In genomic region chr14:92512807-92513203, GRCh38 we compare ENCODE assay signal across 10 cellular contexts. TPM values are rescaled to one million over a fixed set of nuclear protein-coding genes. Genes with fewer than 3 reads are reported as not detected.
DNase-seq lines count a peak whose midpoint lies in the region; ATAC-seq and TF ChIP-seq lines count a peak whose summit lies in the region.
"Had no signal": no experiment of that assay in that cellular context is flagged by ENCODE, and none has a peak within 500 bp of the region (broad histone marks: within the 10 kb centered on the region; RNA-seq: fewer than 3 reads in every experiment).

No MANE protein-coding gene starts in this region.

- no peak for TF ChIP-seq CTCF in AG04450 (IDR thresholded peaks at IDR 0.05; ENCODE audit: low read depth, low read length)
- TF ChIP-seq CTCF in dorsolateral prefrontal cortex (IDR thresholded peaks at IDR 0.05 in 54 of 56, conservative IDR thresholded peaks at IDR 0.05 in 2 of 56; ENCODE audit: low read depth in 1 of 56, partially characterized antibody in 56 of 56): no peak

- ATAC-seq in naive thymus-derived CD8-positive, alpha-beta T cell: no peak

- H3K9ac ChIP-seq in HUES6 (ENCODE audit: low read length) (no peak overlapping the region), Karpas-422 (ENCODE audit: low read length) (no peak overlapping the region)

- no peaks in the 10 kb centered on the region for H3K36me3 Mint-ChIP-seq in naive thymus-derived CD8-positive, alpha-beta T cell

- H3K4me3 ChIP-seq in AG04450 (ENCODE audit: low read depth, low read length) (peak overlapping the region; percentile 77), HUES6 (ENCODE audit: low read depth, low read length) (peak overlapping the region; percentile 82), dorsolateral prefrontal cortex (peak overlapping the region in 47 of 59 donors; percentile 26 to 73 (median 60)), Karpas-422 (ENCODE audit: low read length) (no peak overlapping the region)

- CTCF ChIA-PET in AG04450 (lab: Charles Lee): no interaction called here

- peak overlapping the region; percentile 59 to 87 (median 77) for H3K4me3 Mint-ChIP-seq in naive thymus-derived CD8-positive, alpha-beta T cell

- peaks cover 9% of the 10 kb centered on the region for H3K4me1 ChIP-seq in HUES6 (ENCODE audit: control insufficient read depth, insufficient read depth, low read length)
- no peaks in the 10 kb centered on the region for H3K4me1 ChIP-seq in Karpas-422 (ENCODE audit: low read length)

- H3K27me3 ChIP-seq in AG04450 (ENCODE audit: control insufficient read depth, insufficient read depth, low read length) (no peaks in the 10 kb centered on the region), HUES6 (ENCODE audit: control insufficient read depth, insufficient read depth, low read length) (peaks cover 39% of the 10 kb centered on the region), dorsolateral prefrontal cortex (peaks cover 0 to 33% (median 15%) of the 10 kb centered on the region in 45 donors), Karpas-422 (ENCODE audit: low read length) (no peaks in the 10 kb centered on the region)

- H3K9me2 ChIP-seq in Karpas-422 (replicated peaks; ENCODE audit: insufficient read depth, low read length): no peaks in the 10 kb centered on the region

- H3K4me1 Mint-ChIP-seq in naive thymus-derived CD8-positive, alpha-beta T cell: peaks cover 24 to 53% (median 51%) of the 10 kb centered on the region in 4 donors

- no peaks in the 10 kb centered on the region for H3K79me2 ChIP-seq in Karpas-422 (ENCODE audit: low read length)

- H3K27me3 Mint-ChIP-seq in naive thymus-derived CD8-positive, alpha-beta T cell: no peaks in the 10 kb centered on the region

- H3K9me3 Mint-ChIP-seq in naive thymus-derived CD8-positive, alpha-beta T cell: no peaks in the 10 kb centered on the region

- no peaks in the 10 kb centered on the region for H3K36me3 ChIP-seq in HUES6 (ENCODE audit: control insufficient read depth, insufficient read depth, low read length)
- H3K36me3 ChIP-seq in Karpas-422 (ENCODE audit: insufficient read depth, low read length): no peaks in the 10 kb centered on the region

- no peak for DNase-seq in AG04450 (ENCODE audit: low read depth, low spot score)
- DNase-seq in dorsolateral prefrontal cortex: no peak
- no peak for DNase-seq in naive thymus-derived CD8-positive, alpha-beta T cell
- DNase-seq in NCI-H2029 treated with DMSO at 0.1 percent for 48 hours (lab: John Stamatoyannopoulos, UW): no peak
- no peak for DNase-seq in Karpas-422
- DNase-seq in DMS 273 treated with DMSO at 0.1 percent for 48 hours (lab: John Stamatoyannopoulos, UW): no peak
- DNase-seq in NCI-H1694 (lab: John Stamatoyannopoulos, UW): no peak
- DNase-seq: DND-41, NCI-H1105 had no signal

- no peak overlapping the region for H3K4me2 ChIP-seq in Karpas-422 (ENCODE audit: low read depth, low read length, poor library complexity, severe bottlenecking)

- H3K9me3 ChIP-seq in AG04450 (ENCODE audit: control insufficient read depth, insufficient read depth, low read length) (no peaks in the 10 kb centered on the region; the same call in 1 of the 2 replicates), HUES6 (ENCODE audit: control insufficient read depth, insufficient read depth, low read depth, low read length) (no peaks in the 10 kb centered on the region), Karpas-422 (ENCODE audit: low read length) (no peaks in the 10 kb centered on the region)

- POLR2A ChIA-PET in AG04450 (lab: Yijun Ruan, JAX): interaction anchor here (0.6 kb wide), 1 partner anchor 27 kb away, joined by 4 read pairs; no protein-coding TSS in a partner anchor
- POLR2A ChIA-PET in naive thymus-derived CD8-positive, alpha-beta T cell (lab: Charles Lee): interaction anchor here (0.7 to 4.5 kb wide), 12 partner anchors 11 to 391 kb away, joined by 3 to 29 read pairs (median 3); partner anchors contain the start of genes CPSF2 and NDUFB1

- H4K20me1 ChIP-seq in Karpas-422 (ENCODE audit: insufficient read depth, low read depth, low read length): 0 out of 2 replicates have a peak, but pooled peaks cover 2% of the 10 kb centered on the region

- intact Hi-C loops in dorsolateral prefrontal cortex (cut with DNase I): no loop called here

- H2AFZ ChIP-seq in Karpas-422 (ENCODE audit: low read length): no peak overlapping the region

- H3K27ac ChIP-seq in AG04450 (ENCODE audit: low read depth, low read length): peak overlapping the region; percentile 52
- no peak overlapping the region for H3K27ac ChIP-seq in HUES6 (ENCODE audit: low read depth, low read length)
- peak overlapping the region in 9 of 59 donors; percentile 21 to 79 (median 57) for H3K27ac ChIP-seq in dorsolateral prefrontal cortex
- H3K27ac ChIP-seq in Karpas-422 (ENCODE audit: low read length): no peak overlapping the region

- H3K27ac Mint-ChIP-seq in naive thymus-derived CD8-positive, alpha-beta T cell: peak overlapping the region in 8 of 10 donors; percentile 51 to 92 (median 74)

RNA-seq across cellular contexts. Expression of gene RIN3, which starts 0.8 kb away (rescaled TPM):
- 3.7 and 5.6 TPM in 2 replicates for polyA plus RNA-seq in AG04450 (2011; rRNA removed)
- polyA minus RNA-seq in AG04450 (2011; rRNA and poly(A)+ RNA removed): 8.5 and 9.0 TPM in 2 replicates
- total RNA-seq in dorsolateral prefrontal cortex: 10 to 100 TPM in 75 of 120 experiments, 1 to 10 TPM in 45; 4.9 to 26.2 (median 11.7) TPM
- total RNA-seq in naive thymus-derived CD8-positive, alpha-beta T cell: 100 to 1,000 TPM; 137 to 146 TPM
- polyA plus RNA-seq in naive thymus-derived CD8-positive, alpha-beta T cell: 10 to 100 TPM; 16.8 to 45.8 (median 30.0) TPM
- not detected in 2 replicates for total RNA-seq in Karpas-422 (2014; rRNA removed; shearing (Covaris generic); ENCODE audit: low replicate concordance)
